In the genomic region with DNA sequence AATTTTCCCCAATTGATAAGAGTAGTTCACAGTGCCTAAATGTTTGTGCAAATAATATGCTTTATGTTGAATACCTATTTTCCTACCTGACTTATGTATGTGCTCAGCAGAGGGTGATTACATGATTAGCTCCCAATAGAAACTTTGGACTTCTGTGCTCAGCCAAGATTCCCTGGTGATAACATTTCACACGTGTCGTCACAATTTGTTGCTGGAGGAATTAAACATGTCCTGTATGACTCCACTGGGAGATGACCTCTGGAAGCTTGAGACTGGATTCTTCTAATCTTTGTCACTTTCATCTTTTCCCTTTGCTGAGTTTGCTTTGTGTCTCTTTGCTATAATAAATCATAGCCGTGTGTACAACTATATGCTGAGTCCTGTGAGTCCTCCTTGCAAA, we compare ENCODE assay signal across 2 cellular contexts.
TF ChIP-seq lines count a peak whose summit lies in the region.

No MANE protein-coding gene starts in this region.

TF ChIP-seq in IMR-90, 13 proteins besides CTCF, POLR2A, EP300 and RAD21:
- TF ChIP-seq MAFK (IDR thresholded peaks at IDR 0.05; ENCODE audit: low read depth, low read length) (no peak), BHLHE40 (IDR thresholded peaks at IDR 0.05; ENCODE audit: low read depth, low read length) (no peak), CEBPB (IDR thresholded peaks at IDR 0.05; ENCODE audit: low read depth, low read length) (no peak), USF2 (IDR thresholded peaks at IDR 0.05; ENCODE audit: low read depth, low read length) (no peak), MXI1 (IDR thresholded peaks at IDR 0.05; ENCODE audit: borderline replicate concordance, low read depth, low read length) (no peak), MAZ (IDR thresholded peaks at IDR 0.05; ENCODE audit: borderline replicate concordance, low read depth, low read length) (no peak), RCOR1 (IDR thresholded peaks at IDR 0.05; ENCODE audit: insufficient replicate concordance, low read length) (no peak), SMC3 (IDR thresholded peaks at IDR 0.05; ENCODE audit: low read depth, low read length) (no peak), RFX5 (IDR thresholded peaks at IDR 0.05; ENCODE audit: low read depth, low read length) (no peak), NFE2L2 (IDR thresholded peaks at IDR 0.05; ENCODE audit: low read depth, low read length) (no peak)
- TF ChIP-seq, protein P1, sequence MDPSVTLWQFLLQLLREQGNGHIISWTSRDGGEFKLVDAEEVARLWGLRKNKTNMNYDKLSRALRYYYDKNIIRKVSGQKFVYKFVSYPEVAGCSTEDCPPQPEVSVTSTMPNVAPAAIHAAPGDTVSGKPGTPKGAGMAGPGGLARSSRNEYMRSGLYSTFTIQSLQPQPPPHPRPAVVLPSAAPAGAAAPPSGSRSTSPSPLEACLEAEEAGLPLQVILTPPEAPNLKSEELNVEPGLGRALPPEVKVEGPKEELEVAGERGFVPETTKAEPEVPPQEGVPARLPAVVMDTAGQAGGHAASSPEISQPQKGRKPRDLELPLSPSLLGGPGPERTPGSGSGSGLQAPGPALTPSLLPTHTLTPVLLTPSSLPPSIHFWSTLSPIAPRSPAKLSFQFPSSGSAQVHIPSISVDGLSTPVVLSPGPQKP (IDR thresholded peaks at IDR 0.05; ENCODE audit: borderline replicate concordance, low read depth, low read length), result no peak

TF ChIP-seq in WTC11, 78 proteins besides CTCF, POLR2A, EP300 and RAD21:
- TF ChIP-seq NR3C1 (CRISPR knock-in tag; conservative IDR thresholded peaks at IDR 0.05; ENCODE audit: low read depth) (no peak), ZNF423 (CRISPR knock-in tag; IDR thresholded peaks at IDR 0.05) (no peak), ZNF219 (CRISPR knock-in tag; IDR thresholded peaks at IDR 0.05; ENCODE audit: borderline replicate concordance) (no peak), FOXP1 (CRISPR knock-in tag; IDR thresholded peaks at IDR 0.05; ENCODE audit: borderline replicate concordance) (no peak), PRRX2 (CRISPR knock-in tag; IDR thresholded peaks at IDR 0.05) (no peak), ZNF121 (CRISPR knock-in tag; IDR thresholded peaks at IDR 0.05) (no peak), ETV6 (CRISPR knock-in tag; IDR thresholded peaks at IDR 0.05) (no peak)
